Comparison of ENCODE assay signal across 8 cellular contexts in genomic region chr18:60692277-60692676, GRCh38.
"Had no signal": no experiment of that assay in that cellular context is flagged by ENCODE, and none has a peak within 500 bp of the region (broad histone marks: within the 10 kb centered on the region; RNA-seq: fewer than 3 reads in every experiment).

No MANE protein-coding gene starts in this region.

- DNase-seq: GOT3, H7, HFFc6, IMR-90 had no signal

- H3K4me1 ChIP-seq: HAP-1 had no signal

- ATAC-seq: HCT116, K562 had no signal

- H3K4me3 ChIP-seq: HAP-1, K562 had no signal

- FAIRE-seq: HTR-8/SVneo, K562 had no signal

- H3K36me3 ChIP-seq: HAP-1 had no signal
